ENCODE assay signal across 22 cellular contexts in the genomic region with DNA sequence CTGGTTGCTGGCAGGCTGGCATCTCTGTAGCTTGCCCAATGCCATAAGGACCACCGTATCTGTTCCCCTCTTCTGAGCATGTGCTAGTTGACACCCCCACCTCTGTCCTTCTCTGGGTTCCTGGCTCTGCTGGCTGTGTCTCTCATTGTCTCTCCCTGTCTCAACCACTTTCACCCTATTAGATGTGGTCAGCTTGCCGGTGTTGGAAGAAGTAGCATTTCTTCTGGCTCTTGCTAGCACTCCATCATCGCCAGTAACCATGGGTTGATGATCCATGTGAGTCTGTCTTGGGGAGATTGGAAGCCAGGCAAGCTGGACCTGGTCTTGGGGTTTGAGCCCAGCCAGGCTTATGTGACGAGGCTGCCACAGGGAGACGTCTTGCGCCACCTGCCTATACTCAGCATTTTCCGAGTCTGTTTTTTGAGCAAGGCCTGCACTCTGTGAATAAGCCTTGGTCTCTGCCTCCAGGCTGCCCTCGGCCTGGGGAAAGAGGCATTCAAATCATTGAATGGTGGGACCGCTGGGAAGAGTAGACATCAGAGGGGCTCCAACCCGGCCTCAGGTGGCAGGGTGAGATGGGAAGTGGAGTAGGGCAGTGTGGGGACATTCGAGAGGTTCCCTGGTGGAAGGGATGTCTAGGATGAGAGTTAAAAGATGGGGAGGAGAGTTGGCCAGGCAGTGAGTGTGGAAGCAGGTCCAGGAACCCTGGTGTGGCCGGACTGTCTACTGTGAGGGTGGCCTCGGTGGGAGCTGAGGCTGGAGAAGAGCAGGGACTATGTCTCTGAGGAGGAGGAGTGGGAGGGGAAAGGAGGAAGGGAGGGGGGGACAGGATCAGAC.
DNase-seq lines count a peak whose midpoint lies in the region; TF ChIP-seq lines count a peak whose summit lies in the region.
"Had no signal": no experiment of that assay in that cellular context is flagged by ENCODE, and none has a peak within 500 bp of the region (broad histone marks: within the 10 kb centered on the region; RNA-seq: fewer than 3 reads in every experiment).

No MANE protein-coding gene starts in this region.

- no peak overlapping the region for H3K4me3 Mint-ChIP-seq in H9
- no peak overlapping the region for H3K4me3 Mint-ChIP-seq in nephron progenitor cell
- H3K4me3 Mint-ChIP-seq: CD4-positive, alpha-beta T cell had no signal

- H3K4me1 Mint-ChIP-seq in H9 (peaks cover 0 to 10% of the 10 kb centered on the region in 2 experiments; a peak in 1 of 4 replicates), nephron progenitor cell (peaks cover 12% of the 10 kb centered on the region)

- no peak overlapping the region; the same call in 1 of the 2 replicates for H3K14ac ChIP-seq in H9 (ENCODE audit: insufficient read depth, low read length)

- H3K27me3 ChIP-seq in AG04450 (ENCODE audit: control insufficient read depth, insufficient read depth, low read length) (no peaks in the 10 kb centered on the region), H9 (ENCODE audit: insufficient read depth, low read length) (no peaks in the 10 kb centered on the region), SJCRH30 (no peaks in the 10 kb centered on the region)

- H3K79me2 ChIP-seq in H9 (ENCODE audit: insufficient read depth, low read length) = no peaks in the 10 kb centered on the region; the same call in 1 of the 2 replicates

- no peak overlapping the region for H2BK20ac ChIP-seq in H9 (ENCODE audit: low read depth, low read length, poor library complexity, severe bottlenecking)

- no peak overlapping the region for H3K56ac ChIP-seq in H9 (ENCODE audit: insufficient read length, low read depth, low read length)

- no peaks in the 10 kb centered on the region for H3K23me2 ChIP-seq in H9 (ENCODE audit: insufficient read length, low read depth, low read length, poor library complexity, severe bottlenecking)

- H3K9me3 Mint-ChIP-seq in H9 (no peaks in the 10 kb centered on the region), nephron progenitor cell (no peaks in the 10 kb centered on the region)
- H3K9me3 Mint-ChIP-seq: CD4-positive, alpha-beta T cell had no signal

- H3K9me3 ChIP-seq in AG04450 (ENCODE audit: control insufficient read depth, insufficient read depth, low read length) (no peaks in the 10 kb centered on the region), H9 (ENCODE audit: control insufficient read depth, low read depth, low read length) (no peaks in the 10 kb centered on the region), SJCRH30 (replicated peaks) (no peaks in the 10 kb centered on the region)
- H3K9me3 ChIP-seq: Caco-2 had no signal

- no peaks in the 10 kb centered on the region for H4K20me1 ChIP-seq in H9 (ENCODE audit: control insufficient read depth, insufficient read depth, insufficient read length)

- H3K4me1 ChIP-seq in H9 (ENCODE audit: insufficient read depth, low read length) (no peaks in the 10 kb centered on the region; the same call in 1 of the 2 replicates), SJCRH30 (peaks cover 4% of the 10 kb centered on the region)
- H3K4me1 ChIP-seq: Caco-2 had no signal

- peak overlapping the region in 2 of 3 experiments; percentile 8 to 72; a peak in 4 of 7 replicates for H3K27ac Mint-ChIP-seq in H9
- H3K27ac Mint-ChIP-seq in nephron progenitor cell = peak overlapping the region; percentile 67
- H3K27ac Mint-ChIP-seq: CD4-positive, alpha-beta T cell had no signal

- H3K79me1 ChIP-seq in H9 (ENCODE audit: insufficient read depth, low read depth, low read length, poor library complexity, severe bottlenecking) = no peaks in the 10 kb centered on the region

- no peak overlapping the region for H2BK12ac ChIP-seq in H9 (ENCODE audit: insufficient read length, low read depth, low read length)

- DNase-seq in AG04450 (ENCODE audit: low read depth, low spot score) = no peak
- DNase-seq in H9 = no peak
- DNase-seq in coronary artery (ENCODE audit: low spot score) = peak; percentile 64
- DNase-seq in nephron progenitor cell = no peak
- DNase-seq in SJCRH30 = no peak
- no peak for DNase-seq in HPDE6-E6E7 (ENCODE audit: extremely low spot score)
- no peak for DNase-seq in activated CD4-positive, CD25-positive, alpha-beta regulatory T cell treated with anti-CD3 and anti-CD28 coated beads, Interleukin-2, amount 50 U/mL, for 72 hours
- DNase-seq: Caco-2; CD4-positive, alpha-beta T cell; DMS 273 treated with DMSO at 0.1 percent for 48 hours; DMS79 treated with DMSO at 0.1 percent for 48 hours; GM23248; HCEC 1CT; NCI-H1417 treated with DMSO at 0.1 percent for 48 hours; NCI-H187; NCI-H446; NCI-H526; PC-9; RPMI8226; SHP77 had no signal

- no peak overlapping the region for H3K23ac ChIP-seq in H9 (ENCODE audit: insufficient read length, low read depth, low read length)

- H2AK5ac ChIP-seq in H9 (ENCODE audit: insufficient read length, low read length) = no peak overlapping the region

- H2AFZ ChIP-seq in H9 (ENCODE audit: low read length) = no peak overlapping the region
- H2AFZ ChIP-seq: GM23248, PC-9 had no signal

- H3K18ac ChIP-seq in H9 (ENCODE audit: insufficient read length, low read depth, low read length) = no peak overlapping the region

- no peak overlapping the region for H4K91ac ChIP-seq in H9 (ENCODE audit: insufficient read length, low read depth, low read length)

- H3K4me3 ChIP-seq in AG04450 (ENCODE audit: low read depth, low read length) = no peak overlapping the region
- no peak overlapping the region for H3K4me3 ChIP-seq in coronary artery
- no peak overlapping the region for H3K4me3 ChIP-seq in SJCRH30
- H3K4me3 ChIP-seq: GM12878, GM23248, PC-9, SK-N-MC had no signal

- no peak overlapping the region for H3K4ac ChIP-seq in H9 (ENCODE audit: low read depth, low read length)

- CTCF ChIA-PET in AG04450 (lab: Charles Lee) = no interaction called here

- TF ChIP-seq CTCF in AG04450 (IDR thresholded peaks at IDR 0.05; ENCODE audit: low read depth, low read length) = no peak
- TF ChIP-seq CTCF in H9 (conservative IDR thresholded peaks at IDR 0.05) = no peak
- no peak for TF ChIP-seq CTCF in coronary artery (IDR thresholded peaks at IDR 0.05)
- TF ChIP-seq CTCF in nephron progenitor cell (IDR thresholded peaks at IDR 0.05) = no peak

- H3K27me3 Mint-ChIP-seq in H9 (ENCODE audit: low read depth) (no peaks in the 10 kb centered on the region), nephron progenitor cell (ENCODE audit: low read depth, poor library complexity) (no peaks in the 10 kb centered on the region)
- H3K27me3 Mint-ChIP-seq: CD4-positive, alpha-beta T cell had no signal

- no peak overlapping the region for H2BK5ac ChIP-seq in H9 (ENCODE audit: insufficient read length, low read length)

- no peaks in the 10 kb centered on the region; the same call in 1 of the 2 replicates for H3K36me3 ChIP-seq in SJCRH30

- H3K36me3 Mint-ChIP-seq in H9 (ENCODE audit: insufficient read depth in 1 of 3, low read depth in 3 of 3) (no peaks in the 10 kb centered on the region), nephron progenitor cell (ENCODE audit: low read depth) (peaks cover 24% of the 10 kb centered on the region)

- H3K27ac ChIP-seq in AG04450 (ENCODE audit: low read depth, low read length) (peak overlapping the region; percentile 31), H9 (ENCODE audit: insufficient read length, low read depth, low read length) (no peak overlapping the region), coronary artery (no peak overlapping the region), SJCRH30 (no peak overlapping the region)
- H3K27ac ChIP-seq: GM23248, PC-9, SK-N-MC had no signal

- H3K4me2 ChIP-seq in H9 (ENCODE audit: insufficient read depth, insufficient read length, low read length) = no peak overlapping the region
- H3K4me2 ChIP-seq: PC-9 had no signal

- no CpG with 5 or more reads among the region's 13 CpGs for WGBS in H9 (ENCODE audit: extremely low coverage, insufficient read length, low lambda C conversion rate)

- H4K5ac ChIP-seq in H9 (ENCODE audit: insufficient read length, low read depth, low read length) = no peak overlapping the region

- no peak overlapping the region for H2BK120ac ChIP-seq in H9 (ENCODE audit: low read depth, low read length, poor library complexity, severe bottlenecking)

- POLR2A ChIA-PET in AG04450 (lab: Yijun Ruan, JAX) = no interaction called here

- no peak overlapping the region for H2BK15ac ChIP-seq in H9 (ENCODE audit: low read depth, low read length)

- no peak overlapping the region for H4K8ac ChIP-seq in H9 (replicated peaks; ENCODE audit: insufficient read length, low read depth, low read length)

- no peak overlapping the region for H3T11ph ChIP-seq in H9 (ENCODE audit: low read length)

- H3K9ac ChIP-seq in H9 (ENCODE audit: extremely low read depth, insufficient read length, low read length) = no peak overlapping the region
- H3K9ac ChIP-seq: GM23248 had no signal
